9 cellular contexts compared by ENCODE assay signal in genomic region chr18:36499938-36500337, GRCh38.
DNase-seq lines count a peak whose midpoint lies in the region; ATAC-seq and TF ChIP-seq lines count a peak whose summit lies in the region.
"Had no signal": no experiment of that assay in that cellular context is flagged by ENCODE, and none has a peak within 500 bp of the region (broad histone marks: within the 10 kb centered on the region; RNA-seq: fewer than 3 reads in every experiment).

No MANE protein-coding gene starts in this region.

- no peak overlapping the region for H3K4me3 ChIP-seq in Karpas-422 (ENCODE audit: low read length)
- H3K4me3 ChIP-seq in MM.1S (ENCODE audit: low read length), result no peak overlapping the region

- intact Hi-C loops in natural killer cell (cut with micrococcal nuclease), result no loop called here

- H3K9ac ChIP-seq in Karpas-422 (ENCODE audit: low read length), result no peak overlapping the region
- H3K9ac ChIP-seq in MM.1S (ENCODE audit: low read length), result no peak overlapping the region

- no peaks in the 10 kb centered on the region for H3K9me3 Mint-ChIP-seq in natural killer cell

- H3K4me2 ChIP-seq in Karpas-422 (ENCODE audit: low read depth, low read length, poor library complexity, severe bottlenecking) (no peak overlapping the region), MM.1S (ENCODE audit: low read depth, low read length) (no peak overlapping the region)

- H3K4me1 Mint-ChIP-seq in natural killer cell, result peaks cover 0 to 5% of the 10 kb centered on the region in 2 donors

- H3K27ac ChIP-seq in Karpas-422 (ENCODE audit: low read length) (no peak overlapping the region), MM.1S (ENCODE audit: low read length) (no peak overlapping the region)

- H3K9me3 ChIP-seq in Karpas-422 (ENCODE audit: low read length), result no peaks in the 10 kb centered on the region
- H3K9me3 ChIP-seq in MM.1S (replicated peaks; ENCODE audit: insufficient read depth, low read length), result no peaks in the 10 kb centered on the region

- no peaks in the 10 kb centered on the region for H3K9me2 ChIP-seq in Karpas-422 (replicated peaks; ENCODE audit: insufficient read depth, low read length)
- H3K9me2 ChIP-seq in MM.1S (replicated peaks; ENCODE audit: insufficient read depth, low read length), result no peaks in the 10 kb centered on the region

- H3F3A ChIP-seq in MM.1S (ENCODE audit: insufficient read depth, low read length), result no peaks in the 10 kb centered on the region

- peaks cover 4 to 12% of the 10 kb centered on the region in 2 donors for H3K27me3 Mint-ChIP-seq in natural killer cell (ENCODE audit: low read depth in 2 of 2)

- H4K20me1 ChIP-seq in Karpas-422 (ENCODE audit: insufficient read depth, low read depth, low read length) (no peaks in the 10 kb centered on the region), MM.1S (ENCODE audit: insufficient read depth, low read length) (no peaks in the 10 kb centered on the region)

- H3K27me3 ChIP-seq in Karpas-422 (ENCODE audit: low read length) (no peaks in the 10 kb centered on the region), MM.1S (replicated peaks; ENCODE audit: insufficient read depth, low read length) (no peaks in the 10 kb centered on the region)

- DNase-seq in Karpas-422 (peak; percentile 48), natural killer cell (no peak), MM.1S (no peak), EL (no peak), NAMALWA (ENCODE audit: low spot score) (no peak)
- DNase-seq: activated CD4-positive, alpha-beta T cell treated with anti-CD3 and anti-CD28 coated beads, Interleukin-2, amount 50 U/mL, for 4 hours had no signal

- H3K79me2 ChIP-seq in Karpas-422 (ENCODE audit: low read length) (no peaks in the 10 kb centered on the region), MM.1S (ENCODE audit: low read length) (no peaks in the 10 kb centered on the region)

- TF ChIP-seq CTCF in natural killer cell (IDR thresholded peaks at IDR 0.05) (no peak), MM.1S (IDR thresholded peaks at IDR 0.05; ENCODE audit: low read length) (no peak)

- no peak overlapping the region for H3K27ac Mint-ChIP-seq in natural killer cell

- no peak overlapping the region for H3K4me3 Mint-ChIP-seq in natural killer cell

- no peaks in the 10 kb centered on the region for H3K36me3 ChIP-seq in Karpas-422 (ENCODE audit: insufficient read depth, low read length)
- no peaks in the 10 kb centered on the region for H3K36me3 ChIP-seq in MM.1S (replicated peaks; ENCODE audit: insufficient read depth, low read length)

- H2AFZ ChIP-seq in Karpas-422 (ENCODE audit: low read length), result no peak overlapping the region
- no peak overlapping the region for H2AFZ ChIP-seq in MM.1S (ENCODE audit: low read length)

- no peaks in the 10 kb centered on the region for H3K4me1 ChIP-seq in Karpas-422 (ENCODE audit: low read length)
- H3K4me1 ChIP-seq in MM.1S (ENCODE audit: low read length), result peaks cover 9% of the 10 kb centered on the region; the same call in 1 of the 2 replicates

- ATAC-seq in GM19043 (IDR thresholded peaks at IDR 0.05; ENCODE audit: low read depth, unreplicated experiment) (peak; percentile 58), HG02759 (IDR thresholded peaks at IDR 0.05; ENCODE audit: unreplicated experiment) (peak; percentile 92), natural killer cell (peak in 2 of 3 donors; percentile 35 to 43), GM19328 (IDR thresholded peaks at IDR 0.05; ENCODE audit: unreplicated experiment) (no peak)

- H3K36me3 Mint-ChIP-seq in natural killer cell, result no peaks in the 10 kb centered on the region
